In genomic region chr3:129560931-129561594, GRCh38 we compare ENCODE assay signal across 9 cellular contexts. TPM values are rescaled to one million over a fixed set of nuclear protein-coding genes. Genes with fewer than 3 reads are reported as not detected.
DNase-seq lines count a peak whose midpoint lies in the region; ATAC-seq and TF ChIP-seq lines count a peak whose summit lies in the region.
"Had no signal": no experiment of that assay in that cellular context is flagged by ENCODE, and none has a peak within 500 bp of the region (broad histone marks: within the 10 kb centered on the region; RNA-seq: fewer than 3 reads in every experiment).

No MANE protein-coding gene starts in this region.

- peak overlapping the region; percentile 11; the same call in 1 of the 2 replicates for H3K27ac ChIP-seq in Panc1 (ENCODE audit: low read length)

- no TSS peak for BruUV-seq in Panc1 (replicated peaks; lab: Mats Ljungman, UMichigan)

- POLR2A ChIA-PET in Panc1 (lab: Charles Lee), result no interaction called here

- intact Hi-C loops in Panc1 (cut with micrococcal nuclease; ENCODE audit: unreplicated experiment), result no loop called here

- DNase-seq in AG08395 (ENCODE audit: low spot score) (peak; percentile 94), Panc1 (ENCODE audit: low read depth, low spot score) (no peak), foreskin fibroblast (peak; percentile 93 to 97), non-pigmented ciliary epithelial cell (ENCODE audit: low read depth) (peak; percentile 10), AML-193 (lab: John Stamatoyannopoulos, UW) (no peak), cerebellar cortex (ENCODE audit: low spot score) (no peak)
- DNase-seq: activated T-cell treated with anti-CD3 and anti-CD28 coated beads, Interleukin-2, amount 50 U/mL, for 4 hours had no signal

- H3K4me1 ChIP-seq in Panc1 (ENCODE audit: control insufficient read depth, insufficient read depth, low read length), result peaks cover 19% of the 10 kb centered on the region

- CTCF ChIA-PET in Panc1 (lab: Charles Lee), result interaction anchor here (1.3 kb wide), 1 partner anchor 178 kb away, joined by 5 read pairs; no protein-coding TSS in a partner anchor

- in situ Hi-C loops in Panc1 (cut with HindIII; ENCODE audit: low pct_unique_long_range_greater_than_20kb, low sequenced_read_pairs), result no loop called here

- peaks cover 9% of the 10 kb centered on the region for H3K36me3 ChIP-seq in Panc1 (ENCODE audit: control insufficient read depth, insufficient read depth, low read length)

- TF ChIP-seq CTCF in Panc1 (IDR thresholded peaks at IDR 0.05) (no peak), foreskin fibroblast (IDR thresholded peaks at IDR 0.05; ENCODE audit: low read depth, low read length) (no peak)

- peak; percentile 55 for ATAC-seq in Panc1
- no peak for ATAC-seq in GM18858 (IDR thresholded peaks at IDR 0.05; ENCODE audit: unreplicated experiment)
- no peak for ATAC-seq in HG03432 (IDR thresholded peaks at IDR 0.05; ENCODE audit: unreplicated experiment)
- ATAC-seq: activated T-cell treated with anti-CD3 and anti-CD28 coated beads, Interleukin-2, amount 50 U/mL, for 4 hours had no signal

- no peak overlapping the region for H3K4me3 ChIP-seq in Panc1 (ENCODE audit: low read depth in 2 of 2, low read length in 2 of 2)
- peak overlapping the region; percentile 36 to 40 for H3K4me3 ChIP-seq in foreskin fibroblast (ENCODE audit: low read depth in 1 of 2, low read length in 2 of 2)

- no peaks in the 10 kb centered on the region for H3K9me3 ChIP-seq in Panc1 (ENCODE audit: control insufficient read depth, insufficient read depth, low read depth, low read length)

- no peaks in the 10 kb centered on the region for H3K27me3 ChIP-seq in Panc1 (ENCODE audit: control insufficient read depth, insufficient read depth, low read length)

RNA-seq across cellular contexts. Expression of gene H1-8, which starts 18.1 kb away (rescaled TPM):
- total RNA-seq in Panc1 (2021; ENCODE audit: unreplicated experiment), result not detected
- polyA plus RNA-seq in Panc1 (2012; ENCODE audit: insufficient read length), result not detected
- total RNA-seq: activated T-cell treated with anti-CD3 and anti-CD28 coated beads, Interleukin-2, amount 50 U/mL, for 4 hours had no signal

RNA-seq across cellular contexts. Expression of gene RHO, which starts 32.6 kb away (rescaled TPM):
- not detected for total RNA-seq in Panc1 (2021; ENCODE audit: unreplicated experiment)
- polyA plus RNA-seq in Panc1 (2012; ENCODE audit: insufficient read length), result not detected
- total RNA-seq: activated T-cell treated with anti-CD3 and anti-CD28 coated beads, Interleukin-2, amount 50 U/mL, for 4 hours had no signal

RNA-seq across cellular contexts. Expression of gene PLXND1, which starts 45.4 kb away (rescaled TPM):
- total RNA-seq in Panc1 (2021; ENCODE audit: unreplicated experiment), result 248 TPM
- polyA plus RNA-seq in Panc1 (2012; ENCODE audit: insufficient read length), result 456 TPM

Comparison
In these comparisons a context has a peak if more than half of its experiments do, and no peak if none do; other contexts are left out.
1. DNase-seq: peak in AG08395 (single experiment), foreskin fibroblast (2 of 2) and non-pigmented ciliary epithelial cell (single experiment); none in Panc1 (single experiment), AML-193 (0 of 2) and cerebellar cortex (single experiment).
2. H3K4me3 ChIP-seq: peak in foreskin fibroblast (2 of 2); none in Panc1 (0 of 2).